ENCODE assay signal across 13 cellular contexts in genomic region chr3:37668431-37668830, GRCh38.
A peak's percentile ranks its signal among the peaks of the same experiment; 100 is the strongest.
DNase-seq lines count a peak whose midpoint lies in the region; ATAC-seq, FAIRE-seq and TF ChIP-seq lines count a peak whose summit lies in the region.
"Had no signal": no experiment of that assay in that cellular context is flagged by ENCODE, and none has a peak within 500 bp of the region (broad histone marks: within the 10 kb centered on the region; RNA-seq: fewer than 3 reads in every experiment).

No MANE protein-coding gene starts in this region.

- H3K4me1 ChIP-seq in body of pancreas (peaks cover 45% of the 10 kb centered on the region), heart right ventricle (peaks cover 18 to 73% (median 52%) of the 10 kb centered on the region in 9 donors)

- H3K4me3 ChIP-seq in body of pancreas: no peak overlapping the region
- H3K4me3 ChIP-seq in heart right ventricle: no peak overlapping the region

- H3K36me3 Mint-ChIP-seq in progenitor cell of endocrine pancreas (ENCODE audit: insufficient read depth): no peaks in the 10 kb centered on the region
- H3K36me3 Mint-ChIP-seq in activated T-helper 2 cell treated with anti-CD3 and anti-CD28 coated beads, Interferon-gamma antibody, Interleukin-2, Interleukin-4, amounts not matched to agents 10 μg/mL and 5 μg/mL and 100 μg/mL, durations not matched to agents 14 hours and 24 hours and 36 hours (ENCODE audit: low read depth): no peaks in the 10 kb centered on the region

- peaks cover 10% of the 10 kb centered on the region for H3K4me1 Mint-ChIP-seq in progenitor cell of endocrine pancreas (ENCODE audit: low read depth)
- H3K4me1 Mint-ChIP-seq in activated T-helper 2 cell treated with anti-CD3 and anti-CD28 coated beads, Interferon-gamma antibody, Interleukin-2, Interleukin-4, amounts not matched to agents 10 μg/mL and 5 μg/mL and 100 μg/mL, durations not matched to agents 14 hours and 24 hours and 36 hours (ENCODE audit: low read depth): no peaks in the 10 kb centered on the region

- ATAC-seq in body of pancreas (no peak), heart right ventricle (peak; percentile 32 to 74 (median 59)), GM21390 (IDR thresholded peaks at IDR 0.05; ENCODE audit: unreplicated experiment) (no peak)

- no peaks in the 10 kb centered on the region for H3K9me3 Mint-ChIP-seq in progenitor cell of endocrine pancreas (ENCODE audit: low read depth)
- no peaks in the 10 kb centered on the region for H3K9me3 Mint-ChIP-seq in activated T-helper 2 cell treated with anti-CD3 and anti-CD28 coated beads, Interferon-gamma antibody, Interleukin-2, Interleukin-4, amounts not matched to agents 10 μg/mL and 5 μg/mL and 100 μg/mL, durations not matched to agents 14 hours and 24 hours and 36 hours

- H3K27me3 Mint-ChIP-seq in progenitor cell of endocrine pancreas: peaks cover 26% of the 10 kb centered on the region
- H3K27me3 Mint-ChIP-seq in activated T-helper 2 cell treated with anti-CD3 and anti-CD28 coated beads, Interferon-gamma antibody, Interleukin-2, Interleukin-4, amounts not matched to agents 10 μg/mL and 5 μg/mL and 100 μg/mL, durations not matched to agents 14 hours and 24 hours and 36 hours (ENCODE audit: low read depth): peaks cover 4% of the 10 kb centered on the region

- peak overlapping the region in 3 of 4 donors; percentile 79 to 84 (median 83) for H3K27ac ChIP-seq in body of pancreas
- H3K27ac ChIP-seq in heart right ventricle: peak overlapping the region in 8 of 10 donors; percentile 11 to 68 (median 48)

- H3K36me3 ChIP-seq in body of pancreas (replicated peaks in 1 of 2; ENCODE audit: insufficient read depth in 1 of 2, low read depth in 2 of 2): no peaks in the 10 kb centered on the region
- no peaks in the 10 kb centered on the region for H3K36me3 ChIP-seq in heart right ventricle

- H3K27me3 ChIP-seq in body of pancreas (no peaks in the 10 kb centered on the region), heart right ventricle (no peaks in the 10 kb centered on the region)

- TF ChIP-seq POLR2A in body of pancreas (IDR thresholded peaks at IDR 0.05): no peak

- DNase-seq in Ammon's horn (ENCODE audit: low spot score): peak; percentile 40
- peak; percentile 25 to 33 (median 28) for DNase-seq in body of pancreas
- peak in 1 of 2 donors; percentile 46 for DNase-seq in heart right ventricle
- no peak for DNase-seq in progenitor cell of endocrine pancreas (ENCODE audit: low spot score, unreplicated experiment)
- no peak for DNase-seq in activated T-helper 2 cell treated with anti-CD3 and anti-CD28 coated beads, Interferon-gamma antibody, Interleukin-2, Interleukin-4, amounts not matched to agents 10 μg/mL and 5 μg/mL and 100 μg/mL, durations not matched to agents 14 hours and 24 hours and 36 hours (ENCODE audit: low spot score)
- DNase-seq in NCI-H2171 treated with DMSO at 0.1 percent for 48 hours (lab: John Stamatoyannopoulos, UW): no peak
- DNase-seq in urothelium cell line (ENCODE audit: low spot score): no peak
- DNase-seq: activated CD8-positive, alpha-beta memory T cell treated with anti-CD3 and anti-CD28 coated beads, Interleukin-2, amount 50 U/mL, for 48 hours; dermis blood vessel endothelial cell; MM.1S; NCI-H2227 treated with DMSO at 0.1 percent for 48 hours; trophoblast cell had no signal

- no peak for FAIRE-seq in urothelium cell line (lab: Jason Lieb, UNC)

- H3K27ac Mint-ChIP-seq in progenitor cell of endocrine pancreas: peak overlapping the region; percentile 21
- H3K27ac Mint-ChIP-seq in activated T-helper 2 cell treated with anti-CD3 and anti-CD28 coated beads, Interferon-gamma antibody, Interleukin-2, Interleukin-4, amounts not matched to agents 10 μg/mL and 5 μg/mL and 100 μg/mL, durations not matched to agents 14 hours and 24 hours and 36 hours: no peak overlapping the region

- WGBS in body of pancreas, 2 donors: 21 to 24% methylated on average over 5 of the region's 5 CpGs
- WGBS in heart right ventricle, 2 donors: 31 to 35% methylated on average over 5 of the region's 5 CpGs

- H3K9me3 ChIP-seq in body of pancreas (no peaks in the 10 kb centered on the region), heart right ventricle (no peaks in the 10 kb centered on the region)

- no peak overlapping the region for H3K4me3 Mint-ChIP-seq in progenitor cell of endocrine pancreas (ENCODE audit: low read depth)
- H3K4me3 Mint-ChIP-seq in activated T-helper 2 cell treated with anti-CD3 and anti-CD28 coated beads, Interferon-gamma antibody, Interleukin-2, Interleukin-4, amounts not matched to agents 10 μg/mL and 5 μg/mL and 100 μg/mL, durations not matched to agents 14 hours and 24 hours and 36 hours (ENCODE audit: low read depth): no peak overlapping the region

- intact Hi-C loops in body of pancreas (cut with DNase I): no loop called here
- intact Hi-C loops in heart right ventricle (cut with DNase I): no loop called here
- intact Hi-C loops in activated T-helper 2 cell treated with anti-CD3 and anti-CD28 coated beads, Interferon-gamma antibody, Interleukin-2, Interleukin-4, amounts not matched to agents 10 μg/mL and 5 μg/mL and 100 μg/mL, durations not matched to agents 14 hours and 24 hours and 36 hours (cut with micrococcal nuclease): no loop called here

- TF ChIP-seq CTCF in body of pancreas (IDR thresholded peaks at IDR 0.05) (no peak), heart right ventricle (IDR thresholded peaks at IDR 0.05) (no peak), progenitor cell of endocrine pancreas (IDR thresholded peaks at IDR 0.05; ENCODE audit: unreplicated experiment) (no peak)

Comparison
In these comparisons a context has a peak if more than half of its experiments do, and no peak if none do; other contexts are left out.
1. DNase-seq: peak in Ammon's horn (single experiment) and body of pancreas (4 of 4); none in progenitor cell of endocrine pancreas (single experiment), activated T-helper 2 cell treated with anti-CD3 and anti-CD28 coated beads, Interferon-gamma antibody, Interleukin-2, Interleukin-4, amounts not matched to agents 10 μg/mL and 5 μg/mL and 100 μg/mL, durations not matched to agents 14 hours and 24 hours and 36 hours (single experiment), NCI-H2171 treated with DMSO at 0.1 percent for 48 hours (single experiment) and urothelium cell line (single experiment).
2. ATAC-seq: peak in heart right ventricle (8 of 8); none in body of pancreas (single experiment) and GM21390 (single experiment).